Comparison of ENCODE assay signal across 13 cellular contexts in genomic region chr14:98909251-98909944, GRCh38.
A peak's percentile ranks its signal among the peaks of the same experiment; 100 is the strongest.
DNase-seq lines count a peak whose midpoint lies in the region; ATAC-seq and TF ChIP-seq lines count a peak whose summit lies in the region.
"Had no signal": no experiment of that assay in that cellular context is flagged by ENCODE, and none has a peak within 500 bp of the region (broad histone marks: within the 10 kb centered on the region; RNA-seq: fewer than 3 reads in every experiment).

No MANE protein-coding gene starts in this region.

- no peak overlapping the region for H3K4me3 ChIP-seq in BLaER1 treated with 17β-estradiol and CSF1 and Interleukin-3, amounts not matched to agents 10 nM and 100 nM
- H3K4me3 ChIP-seq in kidney epithelial cell (ENCODE audit: low read depth, low read length): no peak overlapping the region
- no peak overlapping the region for H3K4me3 ChIP-seq in heart left ventricle
- H3K4me3 ChIP-seq: pancreas had no signal

- peak; percentile 46 for DNase-seq in HT-29 (ENCODE audit: low spot score)
- peak; percentile 23 to 78 for DNase-seq in SW 1271 (lab: John Stamatoyannopoulos, UW)
- DNase-seq in kidney epithelial cell (ENCODE audit: low read depth): peak; percentile 54
- no peak for DNase-seq in heart left ventricle
- no peak for DNase-seq in SIG-M5 treated with dmso at 0.1 percent for 504 hours (lab: John Stamatoyannopoulos, UW; ENCODE audit: unreplicated experiment)
- DNase-seq: endodermal cell; pancreas; SHP77 treated with DMSO at 0.1 percent for 48 hours; stimulated activated CD4-positive, alpha-beta T cell treated with anti-CD3 and anti-CD28 coated beads, Interleukin-2, amount 100 ng/mL, for 24 hours had no signal

- TF ChIP-seq POLR2A in heart left ventricle (IDR thresholded peaks at IDR 0.05): no peak

- ATAC-seq in HG03139 (IDR thresholded peaks at IDR 0.05; ENCODE audit: unreplicated experiment): no peak
- ATAC-seq in heart left ventricle: no peak
- no peak for ATAC-seq in HG03521 (IDR thresholded peaks at IDR 0.05; ENCODE audit: unreplicated experiment)
- ATAC-seq: WTC11 had no signal

- TF ChIP-seq CTCF in kidney epithelial cell (IDR thresholded peaks at IDR 0.05; ENCODE audit: insufficient read depth, low read length, poor library complexity, severe bottlenecking) (no peak), heart left ventricle (IDR thresholded peaks at IDR 0.05) (no peak)

- H3K4me1 ChIP-seq in BLaER1 treated with 17β-estradiol and CSF1 and Interleukin-3, amounts not matched to agents 10 nM and 100 nM: peaks cover 41 to 66% (median 49%) of the 10 kb centered on the region in 10 experiments
- no peaks in the 10 kb centered on the region for H3K4me1 ChIP-seq in heart left ventricle
- H3K4me1 ChIP-seq: pancreas had no signal

- WGBS in heart left ventricle, 4 donors: 50 to 58% (median 58%) methylated on average over 11 of the region's 11 CpGs

- H3K9ac ChIP-seq in BLaER1 treated with 17β-estradiol and CSF1 and Interleukin-3, amounts not matched to agents 10 nM and 100 nM: no peak overlapping the region; a peak in 1 of 22 replicates

- no peaks in the 10 kb centered on the region for H3K9me3 ChIP-seq in BLaER1 treated with 17β-estradiol and CSF1 and Interleukin-3, amounts not matched to agents 10 nM and 100 nM (replicated peaks in 1 of 11)
- no peaks in the 10 kb centered on the region for H3K9me3 ChIP-seq in heart left ventricle
- H3K9me3 ChIP-seq: pancreas had no signal

- H3K36me3 ChIP-seq in BLaER1 treated with 17β-estradiol and CSF1 and Interleukin-3, amounts not matched to agents 10 nM and 100 nM: no peaks in the 10 kb centered on the region
- H3K36me3 ChIP-seq in kidney epithelial cell (ENCODE audit: control insufficient read depth, insufficient read depth, low read length) (no peaks in the 10 kb centered on the region), heart left ventricle (no peaks in the 10 kb centered on the region)
- H3K36me3 ChIP-seq: pancreas had no signal

- H3K27ac ChIP-seq in BLaER1 treated with 17β-estradiol and CSF1 and Interleukin-3, amounts not matched to agents 10 nM and 100 nM: peak overlapping the region in 4 of 11 experiments; percentile 52 to 69 (median 60); a peak in 5 of 22 replicates
- H3K27ac ChIP-seq in heart left ventricle: no peak overlapping the region
- H3K27ac ChIP-seq: pancreas had no signal

- no peaks in the 10 kb centered on the region for H3K27me3 ChIP-seq in BLaER1 treated with 17β-estradiol and CSF1 and Interleukin-3, amounts not matched to agents 10 nM and 100 nM
- peaks cover 2% of the 10 kb centered on the region for H3K27me3 ChIP-seq in kidney epithelial cell (ENCODE audit: control insufficient read depth, insufficient read depth, low read length)
- peaks cover 0 to 53% (median 0%) of the 10 kb centered on the region in 9 donors for H3K27me3 ChIP-seq in heart left ventricle
- H3K27me3 ChIP-seq: pancreas had no signal

- intact Hi-C loops in heart left ventricle (cut with DNase I): no loop called here

- no peaks in the 10 kb centered on the region for H4K20me1 ChIP-seq in BLaER1 treated with 17β-estradiol and CSF1 and Interleukin-3, amounts not matched to agents 10 nM and 100 nM

- peak overlapping the region; percentile 61 to 84 (median 69) for H3K4me2 ChIP-seq in BLaER1 treated with 17β-estradiol and CSF1 and Interleukin-3, amounts not matched to agents 10 nM and 100 nM

Comparison
In these comparisons a context has a peak if more than half of its experiments do, and no peak if none do; other contexts are left out.
1. DNase-seq: peak in HT-29 (single experiment), SW 1271 (2 of 2) and kidney epithelial cell (single experiment); none in heart left ventricle (0 of 5) and SIG-M5 treated with dmso at 0.1 percent for 504 hours (single experiment).